Comparison of ENCODE assay signal across 8 cellular contexts in genomic region chr2:127220102-127220806, GRCh38. TPM values are rescaled to one million over a fixed set of nuclear protein-coding genes. Genes with fewer than 3 reads are reported as not detected.
A peak's percentile ranks its signal among the peaks of the same experiment; 100 is the strongest.
DNase-seq lines count a peak whose midpoint lies in the region; ATAC-seq, FAIRE-seq and TF ChIP-seq lines count a peak whose summit lies in the region.

Gene CYP27C1, minus strand, starts transcription at chr2:127220299. Its CDS starts 29 bp downstream, at chr2:127220270.

- no peak for DNase-seq in Right ventricle myocardium superior
- no peak for DNase-seq in cardiac septum (ENCODE audit: low spot score)
- no peak for DNase-seq in GM12878 (ENCODE audit: low read depth, low spot score)
- no peak for DNase-seq in kidney epithelial cell (ENCODE audit: low read depth)

- in situ Hi-C loops in GM12878 (cut with MboI) = no loop called here

- WGBS in GM12878 (ENCODE audit: insufficient coverage, insufficient replicate concordance, low lambda C conversion rate, missing lambda C conversion rate) = 6% methylated on average over 19 of the region's 43 CpGs

- POLR2A ChIA-PET in GM12878 (lab: Charles Lee) = no interaction called here

- no peaks in the 10 kb centered on the region for H3K79me2 ChIP-seq in GM12878 (ENCODE audit: control insufficient read depth, insufficient read depth, low read length)

- TF ChIP-seq POLR2A in GM12878 (IDR thresholded peaks at IDR 0.05; ENCODE audit: low read depth, low read length) = no peak

- CTCF ChIA-PET in GM12878 (lab: Yijun Ruan, JAX) = no interaction called here

- H3K27ac ChIP-seq in GM12878 (ENCODE audit: control insufficient read depth, insufficient read depth) (no peak within 1 kb of the TSS), stomach smooth muscle (ENCODE audit: low read length) (no peak within 1 kb of the TSS)

- no peak for TF ChIP-seq CTCF in GM12878 (IDR thresholded peaks at IDR 0.05 in 2 of 3, conservative IDR thresholded peaks at IDR 0.05 in 1 of 3; ENCODE audit: control insufficient read depth in 2 of 3, extremely low read depth in 1 of 3, insufficient read depth in 1 of 3, low read depth in 3 of 3, low read length in 3 of 3)
- TF ChIP-seq CTCF in kidney epithelial cell (IDR thresholded peaks at IDR 0.05; ENCODE audit: insufficient read depth, low read length, poor library complexity, severe bottlenecking) = no peak

- ATAC-seq in Right ventricle myocardium superior (ENCODE audit: poor library complexity) = peak; percentile 15
- ATAC-seq in GM12878 = peak; percentile 32
- no peak for ATAC-seq in HG03159 (IDR thresholded peaks at IDR 0.05; ENCODE audit: unreplicated experiment)
- ATAC-seq in GM21786 (IDR thresholded peaks at IDR 0.05; ENCODE audit: unreplicated experiment) = no peak
- ATAC-seq in HG02938 (IDR thresholded peaks at IDR 0.05; ENCODE audit: unreplicated experiment) = no peak

- H3K36me3 ChIP-seq in GM12878 (ENCODE audit: control insufficient read depth in 2 of 2, insufficient read depth in 2 of 2, low read length in 1 of 2) = no peaks in the 10 kb centered on the region
- no peaks in the 10 kb centered on the region for H3K36me3 ChIP-seq in kidney epithelial cell (ENCODE audit: control insufficient read depth, insufficient read depth, low read length)
- H3K36me3 ChIP-seq in stomach smooth muscle (ENCODE audit: control insufficient read depth in 2 of 2, insufficient read depth in 2 of 2, low read length in 2 of 2) = no peaks in the 10 kb centered on the region

- RAD21 ChIA-PET in GM12878 (lab: Charles Lee; ENCODE audit: unreplicated experiment) = no interaction called here

- TF ChIP-seq EP300 in GM12878 (IDR thresholded peaks at IDR 0.05; ENCODE audit: borderline replicate concordance in 1 of 2, control insufficient read depth in 1 of 2, low read depth in 2 of 2, low read length in 2 of 2) = no peak

- H3K9ac ChIP-seq in GM12878 (ENCODE audit: control insufficient read depth, insufficient read depth, low read length) (no peak within 1 kb of the TSS), stomach smooth muscle (ENCODE audit: low read length in 2 of 2) (peak within 1 kb of the TSS; percentile 29 to 48)

- intact Hi-C loops in Right ventricle myocardium superior (cut with DNase I) (no loop called here), cardiac septum (cut with DNase I) (no loop called here), GM12878 (cut with micrococcal nuclease; ENCODE audit: unreplicated experiment) (no loop called here)

- no peaks in the 10 kb centered on the region for H4K20me1 ChIP-seq in GM12878 (ENCODE audit: control insufficient read depth, insufficient read depth)

- no peak for TF ChIP-seq RAD21 in GM12878 (IDR thresholded peaks at IDR 0.05; ENCODE audit: insufficient read depth, low read depth, low read length)

- no peaks in the 10 kb centered on the region; the same call in 2 of the 3 replicates for H3K9me3 ChIP-seq in GM12878 (replicated peaks; ENCODE audit: control insufficient read depth, insufficient read depth, low read length)
- H3K9me3 ChIP-seq in stomach smooth muscle (ENCODE audit: control insufficient read depth in 2 of 2, low read length in 2 of 2) = no peaks in the 10 kb centered on the region

- BruUV-seq in GM12878 (replicated peaks; lab: Mats Ljungman, UMichigan) = no TSS peak

- H3K4me2 ChIP-seq in GM12878 (ENCODE audit: control insufficient read depth, insufficient read depth) = no peak within 1 kb of the TSS; the same call in 1 of the 2 replicates

- H2AFZ ChIP-seq in GM12878 (ENCODE audit: control insufficient read depth, low read depth, low read length) = no peak within 1 kb of the TSS

- peaks cover 4 to 7% of the 10 kb centered on the region in 2 experiments for H3K27me3 ChIP-seq in GM12878 (replicated peaks in 1 of 2; ENCODE audit: control insufficient read depth in 2 of 2, insufficient read depth in 2 of 2, low read length in 1 of 2)
- peaks cover 2% of the 10 kb centered on the region for H3K27me3 ChIP-seq in kidney epithelial cell (ENCODE audit: control insufficient read depth, insufficient read depth, low read length)
- peaks cover 13 to 22% of the 10 kb centered on the region in 2 donors for H3K27me3 ChIP-seq in stomach smooth muscle (ENCODE audit: control insufficient read depth in 1 of 2, insufficient read depth in 2 of 2, low read length in 2 of 2)

- H3K4me3 ChIP-seq in GM12878 (no peak within 1 kb of the TSS), kidney epithelial cell (ENCODE audit: low read depth, low read length) (peak within 1 kb of the TSS; percentile 81), stomach smooth muscle (ENCODE audit: low read length in 2 of 2) (peak within 1 kb of the TSS; percentile 43 to 71)

- no peak for FAIRE-seq in GM12878 (lab: Jason Lieb, UNC)

- SMC1A ChIA-PET in GM12878 (lab: Charles Lee; ENCODE audit: uncharacterized antibody, unreplicated experiment) = no interaction called here

- H3K4me1 ChIP-seq in GM12878 (ENCODE audit: control insufficient read depth, insufficient read depth, low read length) (no peaks in the 10 kb centered on the region), stomach smooth muscle (ENCODE audit: control insufficient read depth, insufficient read depth, low read length) (peaks cover 15% of the 10 kb centered on the region)

TF ChIP-seq in GM12878, 131 proteins besides CTCF, POLR2A, EP300 and RAD21:
- TF ChIP-seq ZNF592 (IDR thresholded peaks at IDR 0.05) (no peak), KDM1A (IDR thresholded peaks at IDR 0.05; ENCODE audit: borderline replicate concordance) (no peak), JUND (IDR thresholded peaks at IDR 0.05; ENCODE audit: low read depth, low read length) (no peak), KAT2A (conservative IDR thresholded peaks at IDR 0.05; ENCODE audit: control insufficient read depth, low read depth, low read length) (no peak), PAX5 (IDR thresholded peaks at IDR 0.05; ENCODE audit: borderline replicate concordance, low read depth, low read length) (no peak), RB1 (IDR thresholded peaks at IDR 0.05; ENCODE audit: borderline replicate concordance) (no peak)
- TF ChIP-seq, protein P1, sequence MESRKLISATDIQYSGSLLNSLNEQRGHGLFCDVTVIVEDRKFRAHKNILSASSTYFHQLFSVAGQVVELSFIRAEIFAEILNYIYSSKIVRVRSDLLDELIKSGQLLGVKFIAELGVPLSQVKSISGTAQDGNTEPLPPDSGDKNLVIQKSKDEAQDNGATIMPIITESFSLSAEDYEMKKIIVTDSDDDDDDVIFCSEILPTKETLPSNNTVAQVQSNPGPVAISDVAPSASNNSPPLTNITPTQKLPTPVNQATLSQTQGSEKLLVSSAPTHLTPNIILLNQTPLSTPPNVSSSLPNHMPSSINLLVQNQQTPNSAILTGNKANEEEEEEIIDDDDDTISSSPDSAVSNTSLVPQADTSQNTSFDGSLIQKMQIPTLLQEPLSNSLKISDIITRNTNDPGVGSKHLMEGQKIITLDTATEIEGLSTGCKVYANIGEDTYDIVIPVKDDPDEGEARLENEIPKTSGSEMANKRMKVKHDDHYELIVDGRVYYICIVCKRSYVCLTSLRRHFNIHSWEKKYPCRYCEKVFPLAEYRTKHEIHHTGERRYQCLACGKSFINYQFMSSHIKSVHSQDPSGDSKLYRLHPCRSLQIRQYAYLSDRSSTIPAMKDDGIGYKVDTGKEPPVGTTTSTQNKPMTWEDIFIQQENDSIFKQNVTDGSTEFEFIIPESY (IDR thresholded peaks at IDR 0.05) = no peak

RNA-seq across cellular contexts. Expression of gene CYP27C1, which starts in this region (rescaled TPM):
- total RNA-seq in Right ventricle myocardium superior = not detected
- total RNA-seq in cardiac septum = not detected
- total RNA-seq in GM12878 (2013; cell fraction: nucleolus; rRNA removed) = not detected in 2 replicates
- total RNA-seq in GM12878 (2014; rRNA removed) = not detected in 2 replicates
- not detected in 2 replicates for total RNA-seq in GM12878 (2014; rRNA removed; fragmentation: Illumina TruSeq; extraction: Trizol)
- total RNA-seq in GM12878 (2021) = not detected in 2 replicates
- polyA plus RNA-seq in GM12878 (2011; ENCODE audit: low read depth) = not detected
- not detected in 2 replicates for polyA plus RNA-seq in GM12878 (2011; rRNA removed)
- polyA plus RNA-seq in GM12878 (2011; cell fraction: cytosol; rRNA removed) = not detected in 2 replicates
- not detected in 2 replicates for polyA plus RNA-seq in GM12878 (2011; cell fraction: nucleus; rRNA removed)
- not detected in 2 replicates for polyA plus RNA-seq in GM12878 (2012)
- not detected in 2 replicates for polyA plus RNA-seq in GM12878 (2014; fragmentation: Illumina TruSeq; extraction: Trizol)
- not detected for polyA plus RNA-seq in GM12878 (2014; fragmentation: Nextera tagmentation; extraction: Ambion mirVana)
- polyA plus RNA-seq in GM12878 (2014; rRNA removed) = not detected in 2 replicates
- polyA plus RNA-seq in GM12878 (2016; fragmentation: Nextera tagmentation; extraction: Ambion mirVana) = not detected
- not detected in 2 replicates for polyA minus RNA-seq in GM12878 (2011; rRNA and poly(A)+ RNA removed)
- polyA minus RNA-seq in GM12878 (2011; cell fraction: cytosol; rRNA and poly(A)+ RNA removed) = not detected in 2 replicates
- polyA minus RNA-seq in GM12878 (2011; cell fraction: nucleus; rRNA and poly(A)+ RNA removed) = not detected in 2 replicates
- 1.1 and 2.3 TPM in 2 replicates for total RNA-seq in kidney epithelial cell

Comparison
In these comparisons a context has a peak if more than half of its experiments do, and no peak if none do; other contexts are left out.
1. Peak in ATAC-seq in Right ventricle myocardium superior; RNA of the gene not detected or under 1 TPM.
2. Peak in ATAC-seq in GM12878; RNA of the gene not detected or under 1 TPM.